8 cellular contexts compared by ENCODE assay signal in genomic region chr10:1903982-1904381, GRCh38.
"Had no signal": no experiment of that assay in that cellular context is flagged by ENCODE, and none has a peak within 500 bp of the region (broad histone marks: within the 10 kb centered on the region; RNA-seq: fewer than 3 reads in every experiment).

No MANE protein-coding gene starts in this region.

- DNase-seq: GDM1, GF-D8 had no signal

- FAIRE-seq: G401.6, GM12878, GM12891, GM12892, GM18507, GM19239 had no signal

- ATAC-seq: GM12878 had no signal

- H3K4me3 ChIP-seq: GM12878 had no signal
